In genomic region chr20:45595235-45595634, GRCh38 we compare ENCODE assay signal across 8 cellular contexts. TPM values are rescaled to one million over a fixed set of nuclear protein-coding genes. Genes with fewer than 3 reads are reported as not detected.
"Had no signal": no experiment of that assay in that cellular context is flagged by ENCODE, and none has a peak within 500 bp of the region (broad histone marks: within the 10 kb centered on the region; RNA-seq: fewer than 3 reads in every experiment).

No MANE protein-coding gene starts in this region.

- H2AFZ ChIP-seq: GM23248 had no signal

- H3K4me3 ChIP-seq: GM23248, HAP-1, K562 had no signal

- H3K36me3 ChIP-seq: HAP-1 had no signal

- H3K9me3 ChIP-seq: HAP-1 had no signal

- H3K27ac ChIP-seq: GM23248 had no signal

- DNase-seq: GM23248, GOT3, H7, IMR-90 had no signal

- H3K4me1 ChIP-seq: HAP-1 had no signal

RNA-seq across cellular contexts. Expression of gene WFDC8, which starts 16.2 kb away (rescaled TPM):
- total RNA-seq: GM23248, H4, H7, HT-29, IMR-90, K562 had no signal

RNA-seq across cellular contexts. Expression of gene WFDC10A, which starts 34.3 kb away (rescaled TPM):
- total RNA-seq: GM23248, H4, H7, HT-29, IMR-90, K562 had no signal

RNA-seq across cellular contexts. Expression of gene WFDC9, which starts 35.8 kb away (rescaled TPM):
- total RNA-seq: GM23248, H4, H7, HT-29, IMR-90, K562 had no signal

RNA-seq across cellular contexts. Expression of gene EPPIN, which starts 48.0 kb away (rescaled TPM):
- total RNA-seq: GM23248, H4, HT-29, IMR-90, K562 had no signal

RNA-seq across cellular contexts. Expression of gene WFDC6, which starts 56.0 kb away (rescaled TPM):
- total RNA-seq: GM23248, H4, H7, HT-29, IMR-90, K562 had no signal
